6 cellular contexts compared by ENCODE assay signal in genomic region chrX:154211499-154211898, GRCh38. TPM values are rescaled to one million over a fixed set of nuclear protein-coding genes. Genes with fewer than 3 reads are reported as not detected.
"Had no signal": no experiment of that assay in that cellular context is flagged by ENCODE, and none has a peak within 500 bp of the region (broad histone marks: within the 10 kb centered on the region; RNA-seq: fewer than 3 reads in every experiment).

No MANE protein-coding gene starts in this region.

RNA-seq across cellular contexts. Expression of gene OPN1MW2, which starts 8.1 kb away (rescaled TPM):
- total RNA-seq: GM23248, H1, H4, H7, H9, HFFc6 had no signal
- polyA plus RNA-seq: GM23248, H1 had no signal

RNA-seq across cellular contexts. Expression of gene OPN1MW, which starts 29.1 kb away (rescaled TPM):
- total RNA-seq: GM23248, H1, H4, H7, H9, HFFc6 had no signal
- polyA plus RNA-seq: GM23248, H1 had no signal

RNA-seq across cellular contexts. Expression of gene OPN1MW3, which starts 45.9 kb away (rescaled TPM):
- total RNA-seq: GM23248, H1, H4, H7, H9, HFFc6 had no signal
- polyA plus RNA-seq: GM23248, H1 had no signal
